In the genomic region with DNA sequence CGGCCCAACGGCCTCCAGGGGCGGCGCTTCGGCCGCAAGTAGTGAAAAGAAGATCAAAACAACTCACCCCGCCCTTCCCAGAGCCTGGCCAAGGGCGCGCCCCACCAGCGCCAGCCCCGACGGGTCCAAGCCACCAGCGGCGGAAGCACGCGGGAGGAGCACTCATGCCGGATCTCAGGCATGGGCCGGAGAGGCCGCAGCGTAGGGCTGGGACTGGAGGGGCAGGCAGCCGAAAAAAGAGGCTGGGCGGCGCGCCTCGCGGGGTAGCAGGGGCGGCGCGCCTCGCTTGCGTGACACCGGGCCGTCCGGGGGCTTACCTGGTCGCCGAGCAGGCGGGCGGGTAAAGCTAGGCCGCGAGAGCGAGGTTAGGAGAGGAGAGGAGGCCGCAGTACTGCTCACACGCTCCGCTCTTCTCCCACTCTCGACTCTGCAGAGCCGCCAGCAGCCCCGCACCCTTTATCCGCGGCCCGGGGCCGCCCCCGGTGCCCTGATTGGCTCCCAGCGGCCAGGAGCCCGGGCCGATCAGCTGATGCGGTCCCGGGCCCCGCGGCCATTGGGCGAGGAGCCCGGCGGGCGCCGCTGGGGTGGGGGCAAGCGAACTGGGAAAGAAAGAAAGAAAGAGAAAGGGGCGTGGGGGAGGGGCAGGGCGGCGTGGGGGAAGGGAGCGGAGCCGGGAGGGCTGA, we compare ENCODE assay signal across 8 cellular contexts. TPM values are rescaled to one million over a fixed set of nuclear protein-coding genes. Genes with fewer than 3 reads are reported as not detected.
DNase-seq lines count a peak whose midpoint lies in the region; ATAC-seq and TF ChIP-seq lines count a peak whose summit lies in the region.

A gene (minus strand): TSS at position 429 of the 683 bp plus-strand sequence. CDS start 3,053 bp downstream, outside the sequence.

- in situ Hi-C loops in transverse colon (cut with MboI; ENCODE audit: low pct_ligation_motif_present in 1 of 4, low pct_unique_long_range_greater_than_20kb in 1 of 4, low sequenced_read_pairs in 3 of 4): loop anchor here in 1 of 4 donors (10.0 kb wide), 1 partner anchor 247 kb away; no protein-coding TSS in a partner anchor

- H3K36me3 Mint-ChIP-seq in activated naive CD8-positive, alpha-beta T cell treated with anti-CD3 and anti-CD28 coated beads, Interleukin-2, amount 50 U/mL, for 24 hours (ENCODE audit: low read depth): peaks cover 15% of the 10 kb centered on the region

- H3K27me3 ChIP-seq in cardiac muscle cell: peaks cover 3% of the 10 kb centered on the region
- no peaks in the 10 kb centered on the region for H3K27me3 ChIP-seq in parathyroid adenoma (ENCODE audit: control insufficient read depth, insufficient read depth, low read length)
- no peaks in the 10 kb centered on the region for H3K27me3 ChIP-seq in transverse colon

- peak; percentile 95 for DNase-seq in NB4 (ENCODE audit: low read depth)
- peak; percentile 72 for DNase-seq in activated naive CD8-positive, alpha-beta T cell treated with anti-CD3 and anti-CD28 coated beads, Interleukin-2, amount 50 U/mL, for 24 hours
- peak; percentile 95 to 97 for DNase-seq in cardiac muscle cell (ENCODE audit: low read depth in 1 of 2, low spot score in 1 of 2)
- peak; percentile 95 for DNase-seq in transverse colon

- peak within 1 kb of the TSS; percentile 42 for H3K9ac ChIP-seq in parathyroid adenoma

- H2AFZ ChIP-seq in parathyroid adenoma: peak within 1 kb of the TSS; percentile 95

- peaks cover 22% of the 10 kb centered on the region for H3K36me3 ChIP-seq in cardiac muscle cell
- H3K36me3 ChIP-seq in parathyroid adenoma (ENCODE audit: control insufficient read depth, insufficient read depth, low read length): no peaks in the 10 kb centered on the region
- H3K36me3 ChIP-seq in transverse colon: peaks cover 0 to 28% (median 13%) of the 10 kb centered on the region in 4 donors

- H3K4me2 ChIP-seq in parathyroid adenoma (ENCODE audit: low read length): peak within 1 kb of the TSS; percentile 83

- H3K27me3 Mint-ChIP-seq in activated naive CD8-positive, alpha-beta T cell treated with anti-CD3 and anti-CD28 coated beads, Interleukin-2, amount 50 U/mL, for 24 hours: peaks cover 31% of the 10 kb centered on the region

- peak within 1 kb of the TSS; percentile 67 for H3K4me3 ChIP-seq in GM08714 (ENCODE audit: low read length)
- H3K4me3 ChIP-seq in NB4 (ENCODE audit: low read depth, low read length): peak within 1 kb of the TSS; percentile 92
- peak within 1 kb of the TSS; percentile 58 for H3K4me3 ChIP-seq in cardiac muscle cell
- H3K4me3 ChIP-seq in parathyroid adenoma (ENCODE audit: low read depth, low read length): peak within 1 kb of the TSS; percentile 78
- H3K4me3 ChIP-seq in transverse colon: peak within 1 kb of the TSS; percentile 84 to 98 (median 86)

- H3K27ac Mint-ChIP-seq in activated naive CD8-positive, alpha-beta T cell treated with anti-CD3 and anti-CD28 coated beads, Interleukin-2, amount 50 U/mL, for 24 hours: peak within 1 kb of the TSS; percentile 83

- TF ChIP-seq CTCF in NB4 (IDR thresholded peaks at IDR 0.05; ENCODE audit: low read depth, low read length): no peak
- TF ChIP-seq CTCF in cardiac muscle cell (IDR thresholded peaks at IDR 0.05; ENCODE audit: low read depth, low read length): no peak
- no peak for TF ChIP-seq CTCF in parathyroid adenoma (IDR thresholded peaks at IDR 0.05)
- TF ChIP-seq CTCF in transverse colon (IDR thresholded peaks at IDR 0.05): peak in 2 of 5 experiments; percentile 37 to 42

- no peak for TF ChIP-seq EP300 in transverse colon (IDR thresholded peaks at IDR 0.05; ENCODE audit: low read depth)

- H3K4me1 Mint-ChIP-seq in activated naive CD8-positive, alpha-beta T cell treated with anti-CD3 and anti-CD28 coated beads, Interleukin-2, amount 50 U/mL, for 24 hours: peaks cover 30% of the 10 kb centered on the region

- WGBS in transverse colon (ENCODE audit: low coverage in 1 of 2), 2 donors: 1% methylated on average over 48 of the region's 70 CpGs; no CpG with 5 or more reads in 1 of the 2 donors

- ATAC-seq in HG02571 (IDR thresholded peaks at IDR 0.05; ENCODE audit: unreplicated experiment): peak; percentile 73
- ATAC-seq in SK-N-SH treated with all-trans-retinoic acid at 6 μM for 48 hours: peak; percentile 94
- ATAC-seq in activated naive CD8-positive, alpha-beta T cell treated with anti-CD3 and anti-CD28 coated beads, Interleukin-2, amount 50 U/mL, for 24 hours: peak; percentile 76

- TF ChIP-seq POLR2A in NB4 (IDR thresholded peaks at IDR 0.05; ENCODE audit: extremely low read depth, insufficient read length) (peak; percentile 98), transverse colon (IDR thresholded peaks at IDR 0.05) (peak; percentile 99)

- H3K79me2 ChIP-seq in parathyroid adenoma: no peaks in the 10 kb centered on the region

- H3K4me1 ChIP-seq in cardiac muscle cell (ENCODE audit: low read depth): no peaks in the 10 kb centered on the region
- no peaks in the 10 kb centered on the region for H3K4me1 ChIP-seq in parathyroid adenoma
- peaks cover 0 to 39% (median 22%) of the 10 kb centered on the region in 4 donors for H3K4me1 ChIP-seq in transverse colon

- peak within 1 kb of the TSS; percentile 85 for H3K4me3 Mint-ChIP-seq in activated naive CD8-positive, alpha-beta T cell treated with anti-CD3 and anti-CD28 coated beads, Interleukin-2, amount 50 U/mL, for 24 hours

- H3K27ac ChIP-seq in cardiac muscle cell (peak within 1 kb of the TSS; percentile 88), parathyroid adenoma (peak within 1 kb of the TSS; percentile 86), transverse colon (peak within 1 kb of the TSS; percentile 97 to 100 (median 98))

- H3K9me3 ChIP-seq in cardiac muscle cell (ENCODE audit: low read depth) (no peaks in the 10 kb centered on the region), parathyroid adenoma (ENCODE audit: control insufficient read depth, low read length) (no peaks in the 10 kb centered on the region), transverse colon (no peaks in the 10 kb centered on the region)

- H3K9me3 Mint-ChIP-seq in activated naive CD8-positive, alpha-beta T cell treated with anti-CD3 and anti-CD28 coated beads, Interleukin-2, amount 50 U/mL, for 24 hours: no peaks in the 10 kb centered on the region

- intact Hi-C loops in transverse colon (cut with DNase I; ENCODE audit: low total_unique reads): no loop called here

TF ChIP-seq in SK-N-SH treated with all-trans-retinoic acid at 6 μM for 48 hours, 23 proteins besides CTCF, POLR2A, EP300 and RAD21:
- TF ChIP-seq ZC3H10 (CRISPR knock-in tag; IDR thresholded peaks at IDR 0.05): no peak
- TF ChIP-seq ZNF8 (CRISPR knock-in tag; IDR thresholded peaks at IDR 0.05): no peak
- TF ChIP-seq, protein P1, sequence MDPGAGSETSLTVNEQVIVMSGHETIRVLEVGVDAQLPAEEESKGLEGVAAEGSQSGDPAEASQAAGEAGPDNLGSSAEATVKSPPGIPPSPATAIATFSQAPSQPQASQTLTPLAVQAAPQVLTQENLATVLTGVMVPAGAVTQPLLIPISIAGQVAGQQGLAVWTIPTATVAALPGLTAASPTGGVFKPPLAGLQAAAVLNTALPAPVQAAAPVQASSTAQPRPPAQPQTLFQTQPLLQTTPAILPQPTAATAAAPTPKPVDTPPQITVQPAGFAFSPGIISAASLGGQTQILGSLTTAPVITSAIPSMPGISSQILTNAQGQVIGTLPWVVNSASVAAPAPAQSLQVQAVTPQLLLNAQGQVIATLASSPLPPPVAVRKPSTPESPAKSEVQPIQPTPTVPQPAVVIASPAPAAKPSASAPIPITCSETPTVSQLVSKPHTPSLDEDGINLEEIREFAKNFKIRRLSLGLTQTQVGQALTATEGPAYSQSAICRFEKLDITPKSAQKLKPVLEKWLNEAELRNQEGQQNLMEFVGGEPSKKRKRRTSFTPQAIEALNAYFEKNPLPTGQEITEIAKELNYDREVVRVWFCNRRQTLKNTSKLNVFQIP (CRISPR knock-in tag; IDR thresholded peaks at IDR 0.05; ENCODE audit: borderline replicate concordance, low read depth): 0 out of 2 replicates have a peak, but pooled peaks have one; percentile 65
- no peak for TF ChIP-seq BACH2 (CRISPR knock-in tag; IDR thresholded peaks at IDR 0.05; ENCODE audit: borderline replicate concordance)
- TF ChIP-seq, protein P2, sequence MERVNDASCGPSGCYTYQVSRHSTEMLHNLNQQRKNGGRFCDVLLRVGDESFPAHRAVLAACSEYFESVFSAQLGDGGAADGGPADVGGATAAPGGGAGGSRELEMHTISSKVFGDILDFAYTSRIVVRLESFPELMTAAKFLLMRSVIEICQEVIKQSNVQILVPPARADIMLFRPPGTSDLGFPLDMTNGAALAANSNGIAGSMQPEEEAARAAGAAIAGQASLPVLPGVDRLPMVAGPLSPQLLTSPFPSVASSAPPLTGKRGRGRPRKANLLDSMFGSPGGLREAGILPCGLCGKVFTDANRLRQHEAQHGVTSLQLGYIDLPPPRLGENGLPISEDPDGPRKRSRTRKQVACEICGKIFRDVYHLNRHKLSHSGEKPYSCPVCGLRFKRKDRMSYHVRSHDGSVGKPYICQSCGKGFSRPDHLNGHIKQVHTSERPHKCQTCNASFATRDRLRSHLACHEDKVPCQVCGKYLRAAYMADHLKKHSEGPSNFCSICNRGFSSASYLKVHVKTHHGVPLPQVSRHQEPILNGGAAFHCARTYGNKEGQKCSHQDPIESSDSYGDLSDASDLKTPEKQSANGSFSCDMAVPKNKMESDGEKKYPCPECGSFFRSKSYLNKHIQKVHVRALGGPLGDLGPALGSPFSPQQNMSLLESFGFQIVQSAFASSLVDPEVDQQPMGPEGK (CRISPR knock-in tag; IDR thresholded peaks at IDR 0.05; ENCODE audit: borderline replicate concordance): peak; percentile 60; the same call in 1 of the 2 replicates
- TF ChIP-seq, protein P3, sequence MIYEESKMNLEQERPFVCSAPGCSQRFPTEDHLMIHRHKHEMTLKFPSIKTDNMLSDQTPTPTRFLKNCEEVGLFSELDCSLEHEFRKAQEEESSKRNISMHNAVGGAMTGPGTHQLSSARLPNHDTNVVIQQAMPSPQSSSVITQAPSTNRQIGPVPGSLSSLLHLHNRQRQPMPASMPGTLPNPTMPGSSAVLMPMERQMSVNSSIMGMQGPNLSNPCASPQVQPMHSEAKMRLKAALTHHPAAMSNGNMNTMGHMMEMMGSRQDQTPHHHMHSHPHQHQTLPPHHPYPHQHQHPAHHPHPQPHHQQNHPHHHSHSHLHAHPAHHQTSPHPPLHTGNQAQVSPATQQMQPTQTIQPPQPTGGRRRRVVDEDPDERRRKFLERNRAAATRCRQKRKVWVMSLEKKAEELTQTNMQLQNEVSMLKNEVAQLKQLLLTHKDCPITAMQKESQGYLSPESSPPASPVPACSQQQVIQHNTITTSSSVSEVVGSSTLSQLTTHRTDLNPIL (CRISPR knock-in tag; IDR thresholded peaks at IDR 0.05; ENCODE audit: low read depth): no peak
- peak; percentile 57; the same call in 1 of the 2 replicates for TF ChIP-seq TOX (CRISPR knock-in tag; IDR thresholded peaks at IDR 0.05; ENCODE audit: borderline replicate concordance)
- peak; percentile 37; the same call in 1 of the 2 replicates for TF ChIP-seq GLIS3 (CRISPR knock-in tag; IDR thresholded peaks at IDR 0.05)
- TF ChIP-seq ZFP3 (CRISPR knock-in tag; IDR thresholded peaks at IDR 0.05): no peak
TF ChIP-seq in SK-N-SH treated with all-trans-retinoic acid at 6 μM for 48 hours: peak in this region for 4.

RNA-seq across cellular contexts. Expression of the gene that starts here (rescaled TPM):
- total RNA-seq in cardiac muscle cell: 152 and 166 TPM in 2 replicates
- 132 and 170 TPM in 2 replicates for polyA plus RNA-seq in cardiac muscle cell
- 1,000 to 10,000 TPM in 2 of 4 donors, 100 to 1,000 TPM in 2; 312 to 1,104 (median 985) TPM for total RNA-seq in transverse colon

Comparison
In these comparisons a context has a peak if more than half of its experiments do, and no peak if none do; other contexts are left out.
1. Peak in every context shown above with its lines: DNase-seq, ATAC-seq, H3K4me3 ChIP-seq and H3K27ac ChIP-seq.